2 cellular contexts compared by ENCODE assay signal in the genomic region with DNA sequence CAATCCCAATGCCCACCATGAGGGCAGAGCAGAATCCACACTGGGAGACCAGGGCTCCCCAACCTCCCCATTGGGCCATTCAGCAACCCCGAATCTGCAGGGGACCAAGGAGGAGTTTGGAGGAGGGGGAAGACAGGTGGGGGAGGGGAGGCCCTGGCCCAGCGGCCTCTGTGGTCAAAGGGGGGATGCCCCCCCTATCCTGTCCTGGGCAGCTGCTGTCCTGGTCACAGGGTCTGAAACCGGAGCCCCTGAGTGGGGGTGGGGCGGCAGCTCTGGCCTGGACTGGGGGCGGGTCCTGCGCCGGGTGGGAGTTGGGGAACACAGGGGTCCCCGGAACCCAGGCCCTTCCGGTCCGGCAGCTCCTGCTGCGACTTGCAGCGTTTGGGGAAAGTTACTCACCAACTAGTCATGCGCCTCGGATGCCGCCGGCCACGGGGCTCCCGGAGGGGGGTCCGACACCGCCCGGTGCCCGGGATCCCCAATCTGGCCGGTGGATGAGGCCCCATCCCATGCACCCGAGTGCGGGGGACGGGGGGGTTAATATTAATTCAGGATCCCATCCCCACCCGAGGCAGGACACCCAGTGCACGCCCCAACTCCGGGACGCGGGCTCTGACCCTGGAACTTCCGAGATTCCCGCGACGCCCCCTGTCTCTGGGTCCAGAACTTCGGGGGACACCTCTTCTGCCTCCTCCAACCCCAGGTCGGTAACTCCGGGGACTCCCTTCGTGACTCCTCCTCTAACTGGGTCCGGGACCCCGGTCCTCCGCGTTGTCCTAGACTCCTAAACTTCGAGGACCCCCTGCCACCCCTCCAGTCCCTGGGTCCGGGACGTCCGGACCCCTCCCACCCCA.
TF ChIP-seq lines count a peak whose summit lies in the region.

No MANE protein-coding gene starts in this region.

TF ChIP-seq in Ishikawa, 13 proteins besides CTCF, POLR2A, EP300 and RAD21:
- TF ChIP-seq, protein P1, sequence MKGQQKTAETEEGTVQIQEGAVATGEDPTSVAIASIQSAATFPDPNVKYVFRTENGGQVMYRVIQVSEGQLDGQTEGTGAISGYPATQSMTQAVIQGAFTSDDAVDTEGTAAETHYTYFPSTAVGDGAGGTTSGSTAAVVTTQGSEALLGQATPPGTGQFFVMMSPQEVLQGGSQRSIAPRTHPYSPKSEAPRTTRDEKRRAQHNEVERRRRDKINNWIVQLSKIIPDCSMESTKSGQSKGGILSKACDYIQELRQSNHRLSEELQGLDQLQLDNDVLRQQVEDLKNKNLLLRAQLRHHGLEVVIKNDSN (IDR thresholded peaks at IDR 0.05), result no peak
- TF ChIP-seq CEBPB (IDR thresholded peaks at IDR 0.05) (no peak), CREB1 (IDR thresholded peaks at IDR 0.05; ENCODE audit: low read depth) (no peak), NFIC (IDR thresholded peaks at IDR 0.05) (no peak), YY1 (IDR thresholded peaks at IDR 0.05; ENCODE audit: low read depth) (no peak), TCF12 (IDR thresholded peaks at IDR 0.05; ENCODE audit: low read depth) (peak; percentile 51; the same call in 1 of the 2 replicates), TEAD4 (IDR thresholded peaks at IDR 0.05) (peak; percentile 55), FOXM1 (IDR thresholded peaks at IDR 0.05; ENCODE audit: borderline replicate concordance, low read depth) (no peak), ZBTB7A (IDR thresholded peaks at IDR 0.05; ENCODE audit: low read depth) (peak; percentile 83; the same call in 1 of the 2 replicates), EGR1 (IDR thresholded peaks at IDR 0.05) (peak; percentile 8; the same call in 1 of the 2 replicates), TAF1 (IDR thresholded peaks at IDR 0.05; ENCODE audit: low read depth) (no peak)
- TF ChIP-seq, protein P2, sequence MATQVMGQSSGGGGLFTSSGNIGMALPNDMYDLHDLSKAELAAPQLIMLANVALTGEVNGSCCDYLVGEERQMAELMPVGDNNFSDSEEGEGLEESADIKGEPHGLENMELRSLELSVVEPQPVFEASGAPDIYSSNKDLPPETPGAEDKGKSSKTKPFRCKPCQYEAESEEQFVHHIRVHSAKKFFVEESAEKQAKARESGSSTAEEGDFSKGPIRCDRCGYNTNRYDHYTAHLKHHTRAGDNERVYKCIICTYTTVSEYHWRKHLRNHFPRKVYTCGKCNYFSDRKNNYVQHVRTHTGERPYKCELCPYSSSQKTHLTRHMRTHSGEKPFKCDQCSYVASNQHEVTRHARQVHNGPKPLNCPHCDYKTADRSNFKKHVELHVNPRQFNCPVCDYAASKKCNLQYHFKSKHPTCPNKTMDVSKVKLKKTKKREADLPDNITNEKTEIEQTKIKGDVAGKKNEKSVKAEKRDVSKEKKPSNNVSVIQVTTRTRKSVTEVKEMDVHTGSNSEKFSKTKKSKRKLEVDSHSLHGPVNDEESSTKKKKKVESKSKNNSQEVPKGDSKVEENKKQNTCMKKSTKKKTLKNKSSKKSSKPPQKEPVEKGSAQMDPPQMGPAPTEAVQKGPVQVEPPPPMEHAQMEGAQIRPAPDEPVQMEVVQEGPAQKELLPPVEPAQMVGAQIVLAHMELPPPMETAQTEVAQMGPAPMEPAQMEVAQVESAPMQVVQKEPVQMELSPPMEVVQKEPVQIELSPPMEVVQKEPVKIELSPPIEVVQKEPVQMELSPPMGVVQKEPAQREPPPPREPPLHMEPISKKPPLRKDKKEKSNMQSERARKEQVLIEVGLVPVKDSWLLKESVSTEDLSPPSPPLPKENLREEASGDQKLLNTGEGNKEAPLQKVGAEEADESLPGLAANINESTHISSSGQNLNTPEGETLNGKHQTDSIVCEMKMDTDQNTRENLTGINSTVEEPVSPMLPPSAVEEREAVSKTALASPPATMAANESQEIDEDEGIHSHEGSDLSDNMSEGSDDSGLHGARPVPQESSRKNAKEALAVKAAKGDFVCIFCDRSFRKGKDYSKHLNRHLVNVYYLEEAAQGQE (IDR thresholded peaks at IDR 0.05; ENCODE audit: low read depth), result no peak
- TF ChIP-seq, protein P3, sequence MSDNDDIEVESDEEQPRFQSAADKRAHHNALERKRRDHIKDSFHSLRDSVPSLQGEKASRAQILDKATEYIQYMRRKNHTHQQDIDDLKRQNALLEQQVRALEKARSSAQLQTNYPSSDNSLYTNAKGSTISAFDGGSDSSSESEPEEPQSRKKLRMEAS (IDR thresholded peaks at IDR 0.05), result peak; percentile 38; the same call in 1 of the 2 replicates

TF ChIP-seq in K562, 482 proteins besides CTCF, POLR2A, EP300 and RAD21 (continues in another document):
- no peak for TF ChIP-seq CBX8 (IDR thresholded peaks at IDR 0.05; ENCODE audit: borderline replicate concordance, extremely low read depth, low read depth, low read length, poor library complexity, severe bottlenecking)
- TF ChIP-seq, protein P4, sequence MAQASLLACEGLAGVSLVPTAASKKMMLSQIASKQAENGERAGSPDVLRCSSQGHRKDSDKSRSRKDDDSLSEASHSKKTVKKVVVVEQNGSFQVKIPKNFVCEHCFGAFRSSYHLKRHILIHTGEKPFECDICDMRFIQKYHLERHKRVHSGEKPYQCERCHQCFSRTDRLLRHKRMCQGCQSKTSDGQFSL (CRISPR knock-in tag; IDR thresholded peaks at IDR 0.05), result no peak
- TF ChIP-seq, protein P4 (tag; IDR thresholded peaks at IDR 0.05), result no peak
- TF ChIP-seq, protein P5, sequence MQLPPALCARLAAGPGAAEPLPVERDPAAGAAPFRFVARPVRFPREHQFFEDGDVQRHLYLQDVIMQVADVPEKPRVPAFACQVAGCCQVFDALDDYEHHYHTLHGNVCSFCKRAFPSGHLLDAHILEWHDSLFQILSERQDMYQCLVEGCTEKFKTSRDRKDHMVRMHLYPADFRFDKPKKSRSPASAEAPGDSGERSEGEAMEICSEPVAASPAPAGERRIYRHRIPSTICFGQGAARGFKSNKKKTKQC (CRISPR knock-in tag; IDR thresholded peaks at IDR 0.05), result no peak
- 0 out of 2 replicates have a peak, but pooled peaks have one; percentile 33 for TF ChIP-seq PHF21A (IDR thresholded peaks at IDR 0.05; ENCODE audit: borderline replicate concordance, low read depth)
- TF ChIP-seq, protein P6, sequence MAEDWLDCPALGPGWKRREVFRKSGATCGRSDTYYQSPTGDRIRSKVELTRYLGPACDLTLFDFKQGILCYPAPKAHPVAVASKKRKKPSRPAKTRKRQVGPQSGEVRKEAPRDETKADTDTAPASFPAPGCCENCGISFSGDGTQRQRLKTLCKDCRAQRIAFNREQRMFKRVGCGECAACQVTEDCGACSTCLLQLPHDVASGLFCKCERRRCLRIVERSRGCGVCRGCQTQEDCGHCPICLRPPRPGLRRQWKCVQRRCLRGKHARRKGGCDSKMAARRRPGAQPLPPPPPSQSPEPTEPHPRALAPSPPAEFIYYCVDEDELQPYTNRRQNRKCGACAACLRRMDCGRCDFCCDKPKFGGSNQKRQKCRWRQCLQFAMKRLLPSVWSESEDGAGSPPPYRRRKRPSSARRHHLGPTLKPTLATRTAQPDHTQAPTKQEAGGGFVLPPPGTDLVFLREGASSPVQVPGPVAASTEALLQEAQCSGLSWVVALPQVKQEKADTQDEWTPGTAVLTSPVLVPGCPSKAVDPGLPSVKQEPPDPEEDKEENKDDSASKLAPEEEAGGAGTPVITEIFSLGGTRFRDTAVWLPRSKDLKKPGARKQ (CRISPR knock-in tag; IDR thresholded peaks at IDR 0.05), result no peak
- no peak for TF ChIP-seq SMAD2 (IDR thresholded peaks at IDR 0.05; ENCODE audit: low read depth, low read length)
- TF ChIP-seq CBX5 (IDR thresholded peaks at IDR 0.05; ENCODE audit: borderline replicate concordance, low read depth), result no peak
- TF ChIP-seq, protein P7, sequence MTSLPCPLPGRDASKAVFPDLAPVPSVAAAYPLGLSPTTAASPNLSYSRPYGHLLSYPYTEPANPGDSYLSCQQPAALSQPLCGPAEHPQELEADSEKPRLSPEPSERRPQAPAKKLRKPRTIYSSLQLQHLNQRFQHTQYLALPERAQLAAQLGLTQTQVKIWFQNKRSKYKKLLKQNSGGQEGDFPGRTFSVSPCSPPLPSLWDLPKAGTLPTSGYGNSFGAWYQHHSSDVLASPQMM (CRISPR knock-in tag; IDR thresholded peaks at IDR 0.05), result no peak
- no peak for TF ChIP-seq ZNF707 (CRISPR knock-in tag; conservative IDR thresholded peaks at IDR 0.05)
- TF ChIP-seq ZBTB7A (IDR thresholded peaks at IDR 0.05; ENCODE audit: borderline replicate concordance, control insufficient read depth, low read depth, low read length), result peak; percentile 37; the same call in 1 of the 2 replicates
- TF ChIP-seq FOSL1 (tag; conservative IDR thresholded peaks at IDR 0.05), result peak; percentile 49
- no peak for TF ChIP-seq STAT5A (IDR thresholded peaks at IDR 0.05; ENCODE audit: borderline replicate concordance, low read length)
- no peak for TF ChIP-seq ZNF224 (CRISPR knock-in tag; IDR thresholded peaks at IDR 0.05)
- TF ChIP-seq, protein P8, sequence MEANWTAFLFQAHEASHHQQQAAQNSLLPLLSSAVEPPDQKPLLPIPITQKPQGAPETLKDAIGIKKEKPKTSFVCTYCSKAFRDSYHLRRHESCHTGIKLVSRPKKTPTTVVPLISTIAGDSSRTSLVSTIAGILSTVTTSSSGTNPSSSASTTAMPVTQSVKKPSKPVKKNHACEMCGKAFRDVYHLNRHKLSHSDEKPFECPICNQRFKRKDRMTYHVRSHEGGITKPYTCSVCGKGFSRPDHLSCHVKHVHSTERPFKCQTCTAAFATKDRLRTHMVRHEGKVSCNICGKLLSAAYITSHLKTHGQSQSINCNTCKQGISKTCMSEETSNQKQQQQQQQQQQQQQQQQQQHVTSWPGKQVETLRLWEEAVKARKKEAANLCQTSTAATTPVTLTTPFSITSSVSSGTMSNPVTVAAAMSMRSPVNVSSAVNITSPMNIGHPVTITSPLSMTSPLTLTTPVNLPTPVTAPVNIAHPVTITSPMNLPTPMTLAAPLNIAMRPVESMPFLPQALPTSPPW (CRISPR knock-in tag; IDR thresholded peaks at IDR 0.05), result peak; percentile 58
- no peak for TF ChIP-seq ATF7 (IDR thresholded peaks at IDR 0.05)
- TF ChIP-seq, protein P9, sequence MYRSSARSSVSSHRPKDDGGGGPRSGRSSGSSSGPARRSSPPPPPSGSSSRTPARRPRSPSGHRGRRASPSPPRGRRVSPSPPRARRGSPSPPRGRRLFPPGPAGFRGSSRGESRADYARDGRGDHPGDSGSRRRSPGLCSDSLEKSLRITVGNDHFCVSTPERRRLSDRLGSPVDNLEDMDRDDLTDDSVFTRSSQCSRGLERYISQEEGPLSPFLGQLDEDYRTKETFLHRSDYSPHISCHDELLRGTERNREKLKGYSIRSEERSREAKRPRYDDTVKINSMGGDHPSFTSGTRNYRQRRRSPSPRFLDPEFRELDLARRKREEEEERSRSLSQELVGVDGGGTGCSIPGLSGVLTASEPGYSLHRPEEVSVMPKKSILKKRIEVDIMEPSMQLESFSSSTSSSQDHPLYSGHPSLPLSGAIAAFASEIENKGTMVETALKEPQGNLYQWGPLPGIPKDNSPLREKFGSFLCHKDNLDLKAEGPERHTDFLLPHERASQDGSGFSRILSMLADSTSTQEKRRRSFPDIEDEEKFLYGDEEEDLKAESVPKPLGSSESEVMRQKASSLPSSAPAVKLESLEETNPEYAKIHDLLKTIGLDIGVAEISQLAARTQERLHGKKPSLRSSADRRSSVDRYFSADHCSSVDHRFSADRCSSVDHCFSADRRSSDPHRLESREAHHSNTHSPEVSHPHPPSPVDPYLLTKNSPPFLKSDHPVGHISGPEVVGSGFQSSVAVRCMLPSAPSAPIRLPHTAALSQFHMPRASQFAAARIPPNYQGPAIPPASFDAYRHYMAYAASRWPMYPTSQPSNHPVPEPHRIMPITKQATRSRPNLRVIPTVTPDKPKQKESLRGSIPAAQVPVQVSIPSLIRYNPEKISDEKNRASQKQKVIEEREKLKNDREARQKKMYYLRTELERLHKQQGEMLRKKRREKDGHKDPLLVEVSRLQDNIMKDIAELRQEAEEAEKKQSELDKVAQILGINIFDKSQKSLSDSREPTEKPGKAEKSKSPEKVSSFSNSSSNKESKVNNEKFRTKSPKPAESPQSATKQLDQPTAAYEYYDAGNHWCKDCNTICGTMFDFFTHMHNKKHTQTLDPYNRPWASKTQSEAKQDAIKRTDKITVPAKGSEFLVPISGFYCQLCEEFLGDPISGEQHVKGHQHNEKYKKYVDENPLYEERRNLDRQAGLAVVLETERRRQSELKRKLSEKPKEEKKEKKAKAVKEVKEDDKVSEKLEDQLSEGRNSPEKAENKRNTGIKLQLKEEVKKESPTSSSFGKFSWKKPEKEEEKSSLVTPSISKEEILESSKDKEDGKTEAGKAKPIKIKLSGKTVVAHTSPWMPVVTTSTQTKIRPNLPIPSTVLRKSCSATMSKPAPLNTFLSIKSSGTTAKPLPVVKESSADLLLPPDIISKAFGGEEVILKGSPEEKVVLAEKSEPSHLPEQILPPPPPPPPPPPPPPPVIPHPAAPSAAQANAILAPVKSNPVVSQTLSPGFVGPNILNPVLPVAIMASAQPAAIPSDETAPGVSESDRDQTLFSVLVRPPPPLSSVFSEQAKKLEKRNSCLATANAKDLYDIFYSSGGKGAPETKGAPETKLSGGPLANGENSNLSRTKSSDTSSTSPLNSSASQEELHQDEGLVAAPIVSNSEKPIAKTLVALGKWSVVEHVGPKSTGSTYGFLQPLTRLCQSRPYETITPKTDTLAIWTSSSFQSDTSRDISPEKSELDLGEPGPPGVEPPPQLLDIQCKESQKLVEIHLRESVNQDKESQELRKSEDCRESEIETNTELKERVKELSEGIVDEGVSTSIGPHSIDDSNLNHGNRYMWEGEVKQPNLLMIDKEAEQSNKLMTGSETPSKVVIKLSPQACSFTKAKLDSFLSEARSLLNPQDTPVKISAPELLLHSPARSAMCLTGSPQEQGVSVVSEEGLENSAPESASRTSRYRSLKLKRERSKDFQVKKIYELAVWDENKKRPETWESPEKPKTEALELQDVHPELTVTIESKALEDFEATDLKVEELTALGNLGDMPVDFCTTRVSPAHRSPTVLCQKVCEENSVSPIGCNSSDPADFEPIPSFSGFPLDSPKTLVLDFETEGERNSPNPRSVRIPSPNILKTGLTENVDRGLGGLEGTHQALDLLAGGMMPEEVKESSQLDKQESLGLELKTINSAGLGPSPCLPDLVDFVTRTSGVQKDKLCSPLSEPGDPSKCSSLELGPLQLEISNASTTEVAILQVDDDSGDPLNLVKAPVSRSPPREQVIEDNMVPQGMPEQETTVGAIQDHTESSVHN (IDR thresholded peaks at IDR 0.05; ENCODE audit: borderline replicate concordance in 1 of 2, low read depth in 1 of 2), result no peak
- TF ChIP-seq, protein P10, sequence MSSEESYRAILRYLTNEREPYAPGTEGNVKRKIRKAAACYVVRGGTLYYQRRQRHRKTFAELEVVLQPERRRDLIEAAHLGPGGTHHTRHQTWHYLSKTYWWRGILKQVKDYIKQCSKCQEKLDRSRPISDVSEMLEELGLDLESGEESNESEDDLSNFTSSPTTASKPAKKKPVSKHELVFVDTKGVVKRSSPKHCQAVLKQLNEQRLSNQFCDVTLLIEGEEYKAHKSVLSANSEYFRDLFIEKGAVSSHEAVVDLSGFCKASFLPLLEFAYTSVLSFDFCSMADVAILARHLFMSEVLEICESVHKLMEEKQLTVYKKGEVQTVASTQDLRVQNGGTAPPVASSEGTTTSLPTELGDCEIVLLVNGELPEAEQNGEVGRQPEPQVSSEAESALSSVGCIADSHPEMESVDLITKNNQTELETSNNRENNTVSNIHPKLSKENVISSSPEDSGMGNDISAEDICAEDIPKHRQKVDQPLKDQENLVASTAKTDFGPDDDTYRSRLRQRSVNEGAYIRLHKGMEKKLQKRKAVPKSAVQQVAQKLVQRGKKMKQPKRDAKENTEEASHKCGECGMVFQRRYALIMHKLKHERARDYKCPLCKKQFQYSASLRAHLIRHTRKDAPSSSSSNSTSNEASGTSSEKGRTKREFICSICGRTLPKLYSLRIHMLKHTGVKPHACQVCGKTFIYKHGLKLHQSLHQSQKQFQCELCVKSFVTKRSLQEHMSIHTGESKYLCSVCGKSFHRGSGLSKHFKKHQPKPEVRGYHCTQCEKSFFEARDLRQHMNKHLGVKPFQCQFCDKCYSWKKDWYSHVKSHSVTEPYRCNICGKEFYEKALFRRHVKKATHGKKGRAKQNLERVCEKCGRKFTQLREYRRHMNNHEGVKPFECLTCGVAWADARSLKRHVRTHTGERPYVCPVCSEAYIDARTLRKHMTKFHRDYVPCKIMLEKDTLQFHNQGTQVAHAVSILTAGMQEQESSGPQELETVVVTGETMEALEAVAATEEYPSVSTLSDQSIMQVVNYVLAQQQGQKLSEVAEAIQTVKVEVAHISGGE (CRISPR knock-in tag; IDR thresholded peaks at IDR 0.05), result no peak
